Comparison of ENCODE assay signal across 24 cellular contexts in genomic region chrX:48894891-48895290, GRCh38. TPM values are rescaled to one million over a fixed set of nuclear protein-coding genes. Genes with fewer than 3 reads are reported as not detected.
DNase-seq lines count a peak whose midpoint lies in the region; ATAC-seq, FAIRE-seq and TF ChIP-seq lines count a peak whose summit lies in the region.
"Had no signal": no experiment of that assay in that cellular context is flagged by ENCODE, and none has a peak within 500 bp of the region (broad histone marks: within the 10 kb centered on the region; RNA-seq: fewer than 3 reads in every experiment).

No MANE protein-coding gene starts in this region.

- H3K4me3 Mint-ChIP-seq in CD8-positive, alpha-beta T cell: peak overlapping the region; percentile 42
- H3K4me3 Mint-ChIP-seq in chondrocyte (ENCODE audit: unreplicated experiment) (peak overlapping the region; percentile 43), neural crest cell (peak overlapping the region; percentile 81)

- H3K27me3 ChIP-seq in CD8-positive, alpha-beta T cell (ENCODE audit: insufficient read depth, low read length): no peaks in the 10 kb centered on the region
- H3K27me3 ChIP-seq: SJCRH30 had no signal

- no peaks in the 10 kb centered on the region for H3K9me3 ChIP-seq in CD8-positive, alpha-beta T cell (ENCODE audit: low read length)
- H3K9me3 ChIP-seq: SJCRH30 had no signal

- no peaks in the 10 kb centered on the region for H3K27me3 Mint-ChIP-seq in CD8-positive, alpha-beta T cell (ENCODE audit: low read depth)
- H3K27me3 Mint-ChIP-seq in chondrocyte (ENCODE audit: low read depth): no peaks in the 10 kb centered on the region
- H3K27me3 Mint-ChIP-seq in neural crest cell (ENCODE audit: low read depth): peaks cover 2% of the 10 kb centered on the region
- H3K27me3 Mint-ChIP-seq: activated naive CD8-positive, alpha-beta T cell had no signal

- TF ChIP-seq CTCF in CD8-positive, alpha-beta T cell (IDR thresholded peaks at IDR 0.05): no peak
- TF ChIP-seq CTCF in chondrocyte (IDR thresholded peaks at IDR 0.05) (no peak), neural crest cell (conservative IDR thresholded peaks at IDR 0.05) (no peak)

- no peak for ATAC-seq in CD8-positive, alpha-beta T cell
- ATAC-seq: HCT116 had no signal

- H3K27ac ChIP-seq in CD8-positive, alpha-beta T cell (ENCODE audit: low read depth, low read length): no peak overlapping the region
- H3K27ac ChIP-seq: BLaER1 treated with 17β-estradiol and CSF1 and Interleukin-3, amounts not matched to agents 10 nM and 100 nM; SJCRH30; skin epidermis had no signal

- intact Hi-C loops in CD8-positive, alpha-beta T cell (cut with DNase I, micrococcal nuclease): loop anchor here (2.0 to 10.0 kb wide), 8 partner anchors 90 to 1030 kb away; partner anchors contain the start of genes CLCN5 (in 1 of the 2), GRIPAP1 (in 1 of the 2), HDAC6 (in 1 of the 2) and MAGIX (in 1 of the 2)

- H3K36me3 Mint-ChIP-seq in CD8-positive, alpha-beta T cell: peaks cover 23% of the 10 kb centered on the region
- peaks cover 1% of the 10 kb centered on the region for H3K36me3 Mint-ChIP-seq in chondrocyte (ENCODE audit: low read depth)
- H3K36me3 Mint-ChIP-seq in neural crest cell (ENCODE audit: low read depth): peaks cover 3% of the 10 kb centered on the region
- H3K36me3 Mint-ChIP-seq: activated naive CD8-positive, alpha-beta T cell; IgD-negative memory B cell had no signal

- H3K4me3 ChIP-seq in CD8-positive, alpha-beta T cell (ENCODE audit: low read depth, low read length): no peak overlapping the region
- H3K4me3 ChIP-seq: BLaER1 treated with 17β-estradiol and CSF1 and Interleukin-3, amounts not matched to agents 10 nM and 100 nM; lung; SJCRH30; skin epidermis had no signal

- no peak for TF ChIP-seq POLR2A in H54 (IDR thresholded peaks at IDR 0.05; ENCODE audit: low read depth, low read length)

- no peaks in the 10 kb centered on the region for H3K9me3 Mint-ChIP-seq in CD8-positive, alpha-beta T cell
- H3K9me3 Mint-ChIP-seq in chondrocyte (ENCODE audit: low read depth) (peaks cover 4% of the 10 kb centered on the region), neural crest cell (no peaks in the 10 kb centered on the region)
- H3K9me3 Mint-ChIP-seq: IgD-negative memory B cell had no signal

- no peak overlapping the region for H3K27ac Mint-ChIP-seq in CD8-positive, alpha-beta T cell
- H3K27ac Mint-ChIP-seq in chondrocyte (ENCODE audit: unreplicated experiment) (no peak overlapping the region), neural crest cell (ENCODE audit: unreplicated experiment) (no peak overlapping the region)

- FAIRE-seq in H54 (lab: Jason Lieb, UNC): no peak
- FAIRE-seq: urothelium cell line had no signal

- POLR2A ChIA-PET in CD8-positive, alpha-beta T cell (lab: Charles Lee): no interaction called here

- CTCF ChIA-PET in CD8-positive, alpha-beta T cell (lab: Charles Lee): no interaction called here

- peak; percentile 24 for DNase-seq in activated CD8-positive, alpha-beta memory T cell treated with anti-CD3 and anti-CD28 coated beads for 24 hours
- DNase-seq in activated CD8-positive, alpha-beta memory T cell treated with anti-CD3 and anti-CD28 coated beads, Interleukin-2, amount 50 U/mL, for 48 hours: no peak
- DNase-seq in CD8-positive, alpha-beta T cell: peak in 1 of 7 experiments; percentile 37
- DNase-seq in chondrocyte (ENCODE audit: low spot score): no peak
- no peak for DNase-seq in neural crest cell (ENCODE audit: low read depth, low spot score)
- no peak for DNase-seq in NCI-H1092 (lab: John Stamatoyannopoulos, UW)
- no peak for DNase-seq in HT-29 (ENCODE audit: low spot score)
- no peak for DNase-seq in H54 (ENCODE audit: insufficient read length, low spot score)
- DNase-seq: effector CD4-positive, alpha-beta T cell; EL; kidney glomerular epithelial cell; NCI-H1105; NCI-H2081; NCI-H345; NCI-H748 treated with DMSO at 0.1 percent for 48 hours; SJCRH30; T-helper 1 cell had no signal

- peaks cover 43% of the 10 kb centered on the region for H3K4me1 Mint-ChIP-seq in CD8-positive, alpha-beta T cell (ENCODE audit: low read depth)
- peaks cover 18% of the 10 kb centered on the region for H3K4me1 Mint-ChIP-seq in chondrocyte (ENCODE audit: low read depth)
- H3K4me1 Mint-ChIP-seq in neural crest cell: peaks cover 36% of the 10 kb centered on the region

- H3K36me3 ChIP-seq in CD8-positive, alpha-beta T cell (ENCODE audit: insufficient read depth, low read length): no peaks in the 10 kb centered on the region
- H3K36me3 ChIP-seq: SJCRH30 had no signal

- H3K4me1 ChIP-seq in CD8-positive, alpha-beta T cell (ENCODE audit: insufficient read depth, low read length): peaks cover 28% of the 10 kb centered on the region
- H3K4me1 ChIP-seq: SJCRH30 had no signal

RNA-seq across cellular contexts. Expression of gene TIMM17B, which starts 2.7 kb away (rescaled TPM):
- total RNA-seq in CD8-positive, alpha-beta T cell: 10 to 100 TPM; 35.0 to 37.6 TPM
- total RNA-seq in chondrocyte (37.7 to 41.6 TPM (median 38.0 TPM) in 3 replicates), neural crest cell (86.0 and 95.7 TPM in 2 replicates)
- total RNA-seq in HT-29 (2014; rRNA removed; shearing (Covaris generic)): 127 and 148 TPM in 2 replicates

RNA-seq across cellular contexts. Expression of gene PQBP1, which starts 2.8 kb away (rescaled TPM):
- 10 to 100 TPM; 79.9 to 82.1 TPM for total RNA-seq in CD8-positive, alpha-beta T cell
- total RNA-seq in chondrocyte (58.4 to 61.7 TPM (median 61.7 TPM) in 3 replicates), neural crest cell (98.4 and 101 TPM in 2 replicates)
- 86.3 and 97.5 TPM in 2 replicates for total RNA-seq in HT-29 (2014; rRNA removed; shearing (Covaris generic))

RNA-seq across cellular contexts. Expression of gene SLC35A2, which starts 16.6 kb away (rescaled TPM):
- 10 to 100 TPM; 14.6 to 16.6 TPM for total RNA-seq in CD8-positive, alpha-beta T cell
- 32.3 to 39.2 TPM (median 38.9 TPM) in 3 replicates for total RNA-seq in chondrocyte
- 20.0 and 22.6 TPM in 2 replicates for total RNA-seq in neural crest cell
- 66.8 and 75.0 TPM in 2 replicates for total RNA-seq in HT-29 (2014; rRNA removed; shearing (Covaris generic))

RNA-seq across cellular contexts. Expression of gene PIM2, which starts 23.9 kb away (rescaled TPM):
- total RNA-seq in CD8-positive, alpha-beta T cell: 100 to 1,000 TPM; 212 to 218 TPM
- total RNA-seq in chondrocyte (4.3 to 5.1 TPM (median 4.6 TPM) in 3 replicates), neural crest cell (12.5 and 13.4 TPM in 2 replicates)
- total RNA-seq in HT-29 (2014; rRNA removed; shearing (Covaris generic)): 13.4 and 14.9 TPM in 2 replicates

RNA-seq across cellular contexts. Expression of gene PCSK1N, which starts 59.5 kb away (rescaled TPM):
- 1 to 10 TPM; 4.4 to 4.9 TPM for total RNA-seq in CD8-positive, alpha-beta T cell
- 58.7 to 74.2 TPM (median 69.2 TPM) in 3 replicates for total RNA-seq in chondrocyte
- 9.3 and 12.7 TPM in 2 replicates for total RNA-seq in neural crest cell
- not detected in 2 replicates for total RNA-seq in HT-29 (2014; rRNA removed; shearing (Covaris generic))
- total RNA-seq: SJCRH30 had no signal
